In genomic region chr1:1199141-1199960, GRCh38 we compare ENCODE assay signal across 18 cellular contexts. TPM values are rescaled to one million over a fixed set of nuclear protein-coding genes. Genes with fewer than 3 reads are reported as not detected.
DNase-seq lines count a peak whose midpoint lies in the region; ATAC-seq, FAIRE-seq and TF ChIP-seq lines count a peak whose summit lies in the region.
"Had no signal": no experiment of that assay in that cellular context is flagged by ENCODE, and none has a peak within 500 bp of the region (broad histone marks: within the 10 kb centered on the region; RNA-seq: fewer than 3 reads in every experiment).

No MANE protein-coding gene starts in this region.

- H4K20me1 ChIP-seq in GM23338 (replicated peaks; ENCODE audit: insufficient read depth) (no peaks in the 10 kb centered on the region), GM12878 (ENCODE audit: control insufficient read depth, insufficient read depth) (no peaks in the 10 kb centered on the region)

- no peaks in the 10 kb centered on the region for H3K4me1 ChIP-seq in GM23338 (ENCODE audit: insufficient read depth)
- no peaks in the 10 kb centered on the region for H3K4me1 ChIP-seq in GM12878 (ENCODE audit: control insufficient read depth, insufficient read depth, low read length)

- no TSS peak for BruUV-seq in GM12878 (replicated peaks; lab: Mats Ljungman, UMichigan)

- 49% methylated on average over 17 of the region's 22 CpGs for WGBS in GM12878 (ENCODE audit: insufficient coverage, insufficient replicate concordance, low lambda C conversion rate, missing lambda C conversion rate)

- TF ChIP-seq CTCF in GM23338 (conservative IDR thresholded peaks at IDR 0.05; ENCODE audit: low read depth in 2 of 2), result no peak
- TF ChIP-seq CTCF in GM12878 (IDR thresholded peaks at IDR 0.05 in 2 of 3, conservative IDR thresholded peaks at IDR 0.05 in 1 of 3; ENCODE audit: control insufficient read depth in 2 of 3, extremely low read depth in 1 of 3, insufficient read depth in 1 of 3, low read depth in 3 of 3, low read length in 3 of 3), result no peak

- RAD21 ChIA-PET in GM12878 (lab: Charles Lee; ENCODE audit: unreplicated experiment), result interaction anchor here (0.7 to 1.4 kb wide), 2 partner anchors 28 to 52 kb away, joined by 5 read pairs; no protein-coding TSS in a partner anchor

- no peak overlapping the region for H3K4me2 ChIP-seq in GM23338
- no peak overlapping the region for H3K4me2 ChIP-seq in GM12878 (ENCODE audit: control insufficient read depth, insufficient read depth)

- TF ChIP-seq POLR2A in GM12878 (IDR thresholded peaks at IDR 0.05; ENCODE audit: low read depth, low read length), result no peak

- H3K9ac ChIP-seq in GM12878 (ENCODE audit: control insufficient read depth, insufficient read depth, low read length), result no peak overlapping the region

- H3K36me3 Mint-ChIP-seq in T-helper 2 cell treated with Interferon-gamma antibody and Interleukin-4, amounts not matched to agents 5 μg/mL and 100 μg/mL, for 36 hours (ENCODE audit: low read depth), result peaks cover 2% of the 10 kb centered on the region
- H3K36me3 Mint-ChIP-seq in GM23338 (ENCODE audit: low read depth), result no peaks in the 10 kb centered on the region
- peaks cover 11% of the 10 kb centered on the region for H3K36me3 Mint-ChIP-seq in natural killer cell treated with Interleukin-12 subunit alpha and Interleukin-12 subunit beta and Interleukin-15 and Interleukin-18, amount 100 ng/mL, for 72 hours

- H3K9me2 ChIP-seq in GM23338 (ENCODE audit: insufficient read depth), result no peaks in the 10 kb centered on the region

- H3K79me2 ChIP-seq in GM23338 (replicated peaks; ENCODE audit: insufficient read depth), result no peaks in the 10 kb centered on the region
- H3K79me2 ChIP-seq in GM12878 (ENCODE audit: control insufficient read depth, insufficient read depth, low read length), result no peaks in the 10 kb centered on the region

- peaks cover 3% of the 10 kb centered on the region for H3K4me1 Mint-ChIP-seq in T-helper 2 cell treated with Interferon-gamma antibody and Interleukin-4, amounts not matched to agents 5 μg/mL and 100 μg/mL, for 36 hours (ENCODE audit: low read depth)
- no peaks in the 10 kb centered on the region; the same call in 2 of the 3 replicates for H3K4me1 Mint-ChIP-seq in GM23338
- H3K4me1 Mint-ChIP-seq in natural killer cell treated with Interleukin-12 subunit alpha and Interleukin-12 subunit beta and Interleukin-15 and Interleukin-18, amount 100 ng/mL, for 72 hours (ENCODE audit: low read depth in 2 of 2), result peaks cover 23 to 25% of the 10 kb centered on the region in 2 donors

- H3K4me3 ChIP-seq in GM23338, result no peak overlapping the region
- no peak overlapping the region for H3K4me3 ChIP-seq in GM12878
- H3K4me3 ChIP-seq: heart right ventricle, tibial nerve had no signal

- DNase-seq in T-helper 2 cell treated with Interferon-gamma antibody and Interleukin-4, amounts not matched to agents 5 μg/mL and 100 μg/mL, for 36 hours (ENCODE audit: low spot score), result no peak
- DNase-seq in T-helper 2 cell (no peak), GM23338 (ENCODE audit: low spot score) (peak; percentile 1), GM12878 (ENCODE audit: low read depth, low spot score) (no peak), NCI-H1048 (lab: John Stamatoyannopoulos, UW) (no peak), NCI-H1436 (lab: John Stamatoyannopoulos, UW) (no peak)
- DNase-seq in natural killer cell treated with Interleukin-12 subunit alpha and Interleukin-12 subunit beta and Interleukin-15 and Interleukin-18, amount 100 ng/mL, for 72 hours (ENCODE audit: low spot score), result peak; percentile 56
- DNase-seq: Calu3, KG1, NCI-H69, small intestine had no signal

- H3K4me3 Mint-ChIP-seq in T-helper 2 cell treated with Interferon-gamma antibody and Interleukin-4, amounts not matched to agents 5 μg/mL and 100 μg/mL, for 36 hours, result peak overlapping the region; percentile 36
- no peak overlapping the region for H3K4me3 Mint-ChIP-seq in GM23338
- H3K4me3 Mint-ChIP-seq in natural killer cell treated with Interleukin-12 subunit alpha and Interleukin-12 subunit beta and Interleukin-15 and Interleukin-18, amount 100 ng/mL, for 72 hours, result no peak overlapping the region

- CTCF ChIA-PET in GM12878 (lab: Yijun Ruan, JAX), result no interaction called here

- in situ Hi-C loops in GM12878 (cut with MboI), result no loop called here

- SMC1A ChIA-PET in GM12878 (lab: Charles Lee; ENCODE audit: uncharacterized antibody, unreplicated experiment), result no interaction called here

- no peak overlapping the region for H2AFZ ChIP-seq in GM23338
- no peak overlapping the region for H2AFZ ChIP-seq in GM12878 (ENCODE audit: control insufficient read depth, low read depth, low read length)

- intact Hi-C loops in GM12878 (cut with micrococcal nuclease; ENCODE audit: unreplicated experiment), result no loop called here

- H3K36me3 ChIP-seq in GM23338 (ENCODE audit: insufficient read depth) (no peaks in the 10 kb centered on the region), GM12878 (ENCODE audit: control insufficient read depth in 2 of 2, insufficient read depth in 2 of 2, low read length in 1 of 2) (no peaks in the 10 kb centered on the region)
- H3K36me3 ChIP-seq: heart right ventricle, tibial nerve had no signal

- no peak for FAIRE-seq in GM12878 (lab: Jason Lieb, UNC)
- FAIRE-seq: small intestine had no signal

- no peaks in the 10 kb centered on the region for H3K27me3 ChIP-seq in GM23338 (ENCODE audit: insufficient read depth)
- no peaks in the 10 kb centered on the region for H3K27me3 ChIP-seq in GM12878 (replicated peaks in 1 of 2; ENCODE audit: control insufficient read depth in 2 of 2, insufficient read depth in 2 of 2, low read length in 1 of 2)

- no peak for TF ChIP-seq EP300 in GM12878 (IDR thresholded peaks at IDR 0.05; ENCODE audit: borderline replicate concordance in 1 of 2, control insufficient read depth in 1 of 2, low read depth in 2 of 2, low read length in 2 of 2)

- no peaks in the 10 kb centered on the region for H3F3A ChIP-seq in GM23338 (replicated peaks; ENCODE audit: low read depth)

- ATAC-seq in GM23338 (no peak), GM12878 (no peak), GM21367 (IDR thresholded peaks at IDR 0.05; ENCODE audit: unreplicated experiment) (no peak)
- no peak for ATAC-seq in natural killer cell treated with Interleukin-12 subunit alpha and Interleukin-12 subunit beta and Interleukin-15 and Interleukin-18, amount 100 ng/mL, for 72 hours
- ATAC-seq: activated naive CD4-positive, alpha-beta T cell treated with anti-CD3 and anti-CD28 coated beads, Interleukin-2, amount 50 U/mL, for 72 hours; left colon had no signal

- peaks cover 2% of the 10 kb centered on the region; the same call in 1 of the 3 replicates for H3K9me3 ChIP-seq in GM12878 (replicated peaks; ENCODE audit: control insufficient read depth, insufficient read depth, low read length)

- H3K9me3 Mint-ChIP-seq in T-helper 2 cell treated with Interferon-gamma antibody and Interleukin-4, amounts not matched to agents 5 μg/mL and 100 μg/mL, for 36 hours, result peaks cover 11% of the 10 kb centered on the region
- peaks cover 14% of the 10 kb centered on the region for H3K9me3 Mint-ChIP-seq in GM23338
- H3K9me3 Mint-ChIP-seq in natural killer cell treated with Interleukin-12 subunit alpha and Interleukin-12 subunit beta and Interleukin-15 and Interleukin-18, amount 100 ng/mL, for 72 hours, result peaks cover 6% of the 10 kb centered on the region

- TF ChIP-seq RAD21 in GM12878 (IDR thresholded peaks at IDR 0.05; ENCODE audit: insufficient read depth, low read depth, low read length), result no peak

- H3K27ac ChIP-seq in GM23338 (ENCODE audit: low read depth), result no peak overlapping the region
- no peak overlapping the region for H3K27ac ChIP-seq in GM12878 (ENCODE audit: control insufficient read depth, insufficient read depth)
- H3K27ac ChIP-seq: heart right ventricle, tibial nerve had no signal

- POLR2A ChIA-PET in GM12878 (lab: Charles Lee), result interaction anchor here (0.9 to 1.2 kb wide), 3 partner anchors 62 to 178 kb away, joined by 3 to 4 read pairs (median 3); no protein-coding TSS in a partner anchor

- peak overlapping the region; percentile 15 for H3K27ac Mint-ChIP-seq in T-helper 2 cell treated with Interferon-gamma antibody and Interleukin-4, amounts not matched to agents 5 μg/mL and 100 μg/mL, for 36 hours
- H3K27ac Mint-ChIP-seq in GM23338, result no peak overlapping the region
- peak overlapping the region; percentile 97 to 99 for H3K27ac Mint-ChIP-seq in natural killer cell treated with Interleukin-12 subunit alpha and Interleukin-12 subunit beta and Interleukin-15 and Interleukin-18, amount 100 ng/mL, for 72 hours

- H3K27me3 Mint-ChIP-seq in T-helper 2 cell treated with Interferon-gamma antibody and Interleukin-4, amounts not matched to agents 5 μg/mL and 100 μg/mL, for 36 hours (ENCODE audit: low read depth), result peaks cover 9% of the 10 kb centered on the region
- H3K27me3 Mint-ChIP-seq in GM23338 (ENCODE audit: insufficient read depth, low read depth, poor library complexity), result peaks cover 3% of the 10 kb centered on the region
- H3K27me3 Mint-ChIP-seq in natural killer cell treated with Interleukin-12 subunit alpha and Interleukin-12 subunit beta and Interleukin-15 and Interleukin-18, amount 100 ng/mL, for 72 hours, result no peaks in the 10 kb centered on the region

RNA-seq across cellular contexts. Expression of gene TNFRSF18, which starts 7.0 kb away (rescaled TPM):
- 0.58 and 1.5 TPM in 2 replicates for total RNA-seq in GM23338 (2014; rRNA removed; shearing (Covaris generic))
- polyA plus RNA-seq in GM23338 (2016; fragmentation: Nextera tagmentation; extraction: Ambion mirVana), result 0.56 and 1.1 TPM in 2 replicates
- total RNA-seq in GM12878 (2013; cell fraction: nucleolus; rRNA removed), result 10.6 and 12.0 TPM in 2 replicates
- total RNA-seq in GM12878 (2014; rRNA removed), result 4.6 and 4.8 TPM in 2 replicates
- total RNA-seq in GM12878 (2014; rRNA removed; fragmentation: Illumina TruSeq; extraction: Trizol), result 0.37 and 0.72 TPM in 2 replicates
- 6.1 and 6.3 TPM in 2 replicates for total RNA-seq in GM12878 (2021)
- polyA plus RNA-seq in GM12878 (2011; ENCODE audit: low read depth), result 1.9 TPM
- polyA plus RNA-seq in GM12878 (2011; rRNA removed), result 2.0 and 4.5 TPM in 2 replicates
- polyA plus RNA-seq in GM12878 (2011; cell fraction: cytosol; rRNA removed), result 8.1 and 12.6 TPM in 2 replicates
- polyA plus RNA-seq in GM12878 (2011; cell fraction: nucleus; rRNA removed), result 21.6 and 27.6 TPM in 2 replicates
- polyA plus RNA-seq in GM12878 (2012), result 5.4 and 5.5 TPM in 2 replicates
- 0.53 TPM in 1 of 2 replicates, not detected in the other for polyA plus RNA-seq in GM12878 (2014; fragmentation: Illumina TruSeq; extraction: Trizol)
- under 1 TPM in 1 of 2 experiments, not detected in 1; 0.18 TPM for polyA plus RNA-seq in GM12878 (2014; fragmentation: Nextera tagmentation; extraction: Ambion mirVana)
- polyA plus RNA-seq in GM12878 (2014; rRNA removed), result 7.0 and 7.5 TPM in 2 replicates
- polyA plus RNA-seq in GM12878 (2016; fragmentation: Nextera tagmentation; extraction: Ambion mirVana), result 1 to 10 TPM; 1.3 to 1.5 TPM
- polyA minus RNA-seq in GM12878 (2011; rRNA and poly(A)+ RNA removed), result 1.2 and 5.0 TPM in 2 replicates
- 1.4 and 4.8 TPM in 2 replicates for polyA minus RNA-seq in GM12878 (2011; cell fraction: cytosol; rRNA and poly(A)+ RNA removed)
- polyA minus RNA-seq in GM12878 (2011; cell fraction: nucleus; rRNA and poly(A)+ RNA removed), result 1.7 and 2.2 TPM in 2 replicates
- total RNA-seq in natural killer cell treated with Interleukin-12 subunit alpha and Interleukin-12 subunit beta and Interleukin-15 and Interleukin-18, amount 100 ng/mL, for 72 hours, result 100 to 1,000 TPM; 295 to 591 TPM
- total RNA-seq: A172, Calu3 had no signal

RNA-seq across cellular contexts. Expression of gene TNFRSF4, which starts 14.6 kb away (rescaled TPM):
- total RNA-seq in GM23338 (2014; rRNA removed; shearing (Covaris generic)), result not detected in 2 replicates
- polyA plus RNA-seq in GM23338 (2016; fragmentation: Nextera tagmentation; extraction: Ambion mirVana) (not detected in 2 replicates), GM12878 (2011; rRNA removed) (0.33 TPM in 1 of 2 replicates, not detected in the other), GM12878 (2014; fragmentation: Illumina TruSeq; extraction: Trizol) (0.24 TPM in 1 of 2 replicates, not detected in the other), GM12878 (2014; fragmentation: Nextera tagmentation; extraction: Ambion mirVana) (under 1 TPM in 1 of 2 experiments, not detected in 1; 0.05 TPM), GM12878 (2014; rRNA removed) (6.5 and 7.3 TPM in 2 replicates), GM12878 (2016; fragmentation: Nextera tagmentation; extraction: Ambion mirVana) (1 to 10 TPM; 2.5 to 2.8 TPM)
- total RNA-seq in GM12878 (2013; cell fraction: nucleolus; rRNA removed), result 8.5 and 8.7 TPM in 2 replicates
- total RNA-seq in GM12878 (2014; rRNA removed) (6.2 and 6.9 TPM in 2 replicates), GM12878 (2014; rRNA removed; fragmentation: Illumina TruSeq; extraction: Trizol) (0.51 and 0.67 TPM in 2 replicates), GM12878 (2021) (6.1 and 6.5 TPM in 2 replicates)
- 0.39 TPM for polyA plus RNA-seq in GM12878 (2011; ENCODE audit: low read depth)
- 0.37 and 0.75 TPM in 2 replicates for polyA plus RNA-seq in GM12878 (2011; cell fraction: cytosol; rRNA removed)
- 1.3 and 1.6 TPM in 2 replicates for polyA plus RNA-seq in GM12878 (2011; cell fraction: nucleus; rRNA removed)
- polyA plus RNA-seq in GM12878 (2012), result 3.1 and 3.3 TPM in 2 replicates
- not detected in 2 replicates for polyA minus RNA-seq in GM12878 (2011; rRNA and poly(A)+ RNA removed)
- polyA minus RNA-seq in GM12878 (2011; cell fraction: cytosol; rRNA and poly(A)+ RNA removed), result not detected in 2 replicates
- 0.24 and 0.67 TPM in 2 replicates for polyA minus RNA-seq in GM12878 (2011; cell fraction: nucleus; rRNA and poly(A)+ RNA removed)
- 100 to 1,000 TPM in 1 of 2 donors, 10 to 100 TPM in 1; 56.8 to 305 TPM for total RNA-seq in natural killer cell treated with Interleukin-12 subunit alpha and Interleukin-12 subunit beta and Interleukin-15 and Interleukin-18, amount 100 ng/mL, for 72 hours
- total RNA-seq: A172, Calu3 had no signal

RNA-seq across cellular contexts. Expression of gene TTLL10, which starts 25.7 kb away (rescaled TPM):
- total RNA-seq in GM23338 (2014; rRNA removed; shearing (Covaris generic)), result 0.45 TPM in 1 of 2 replicates, not detected in the other
- not detected in 2 replicates for polyA plus RNA-seq in GM23338 (2016; fragmentation: Nextera tagmentation; extraction: Ambion mirVana)
- not detected in 2 replicates for total RNA-seq in GM12878 (2013; cell fraction: nucleolus; rRNA removed)
- total RNA-seq in GM12878 (2014; rRNA removed), result not detected in 2 replicates
- total RNA-seq in GM12878 (2014; rRNA removed; fragmentation: Illumina TruSeq; extraction: Trizol), result not detected in 2 replicates
- not detected in 2 replicates for total RNA-seq in GM12878 (2021)
- not detected for polyA plus RNA-seq in GM12878 (2011; ENCODE audit: low read depth)
- polyA plus RNA-seq in GM12878 (2011; rRNA removed), result not detected in 2 replicates
- not detected in 2 replicates for polyA plus RNA-seq in GM12878 (2011; cell fraction: cytosol; rRNA removed)
- polyA plus RNA-seq in GM12878 (2011; cell fraction: nucleus; rRNA removed), result not detected in 2 replicates
- not detected in 2 replicates for polyA plus RNA-seq in GM12878 (2012)
- polyA plus RNA-seq in GM12878 (2014; fragmentation: Illumina TruSeq; extraction: Trizol), result not detected in 2 replicates
- not detected for polyA plus RNA-seq in GM12878 (2014; fragmentation: Nextera tagmentation; extraction: Ambion mirVana)
- not detected in 2 replicates for polyA plus RNA-seq in GM12878 (2014; rRNA removed)
- polyA plus RNA-seq in GM12878 (2016; fragmentation: Nextera tagmentation; extraction: Ambion mirVana), result not detected
- polyA minus RNA-seq in GM12878 (2011; rRNA and poly(A)+ RNA removed), result not detected in 2 replicates
- not detected in 2 replicates for polyA minus RNA-seq in GM12878 (2011; cell fraction: cytosol; rRNA and poly(A)+ RNA removed)
- polyA minus RNA-seq in GM12878 (2011; cell fraction: nucleus; rRNA and poly(A)+ RNA removed), result not detected in 2 replicates
- total RNA-seq in natural killer cell treated with Interleukin-12 subunit alpha and Interleukin-12 subunit beta and Interleukin-15 and Interleukin-18, amount 100 ng/mL, for 72 hours, result under 1 TPM in 1 of 2 donors, not detected in 1; 0.31 TPM
- total RNA-seq: A172; activated naive CD4-positive, alpha-beta T cell treated with anti-CD3 and anti-CD28 coated beads, Interleukin-2, amount 50 U/mL, for 72 hours; epithelial cell of proximal tubule; tibial nerve had no signal

RNA-seq across cellular contexts. Expression of gene SDF4, which starts 32.5 kb away (rescaled TPM):
- total RNA-seq in GM23338 (2014; rRNA removed; shearing (Covaris generic)), result 51.6 and 62.6 TPM in 2 replicates
- polyA plus RNA-seq in GM23338 (2016; fragmentation: Nextera tagmentation; extraction: Ambion mirVana), result 45.0 and 49.2 TPM in 2 replicates
- 53.9 and 54.1 TPM in 2 replicates for total RNA-seq in GM12878 (2013; cell fraction: nucleolus; rRNA removed)
- 43.1 and 48.7 TPM in 2 replicates for total RNA-seq in GM12878 (2014; rRNA removed)
- 25.8 and 31.8 TPM in 2 replicates for total RNA-seq in GM12878 (2014; rRNA removed; fragmentation: Illumina TruSeq; extraction: Trizol)
- total RNA-seq in GM12878 (2021), result 92.2 and 97.2 TPM in 2 replicates
- 16.2 TPM for polyA plus RNA-seq in GM12878 (2011; ENCODE audit: low read depth)
- polyA plus RNA-seq in GM12878 (2011; rRNA removed), result 16.4 and 28.8 TPM in 2 replicates
- 30.5 and 38.1 TPM in 2 replicates for polyA plus RNA-seq in GM12878 (2011; cell fraction: cytosol; rRNA removed)
- polyA plus RNA-seq in GM12878 (2011; cell fraction: nucleus; rRNA removed), result 93.2 and 136 TPM in 2 replicates
- polyA plus RNA-seq in GM12878 (2012), result 57.3 and 60.4 TPM in 2 replicates
- polyA plus RNA-seq in GM12878 (2014; fragmentation: Illumina TruSeq; extraction: Trizol), result 5.9 and 27.2 TPM in 2 replicates
- 1 to 10 TPM in 1 of 2 experiments, under 1 TPM in 1; 0.44 to 2.0 TPM for polyA plus RNA-seq in GM12878 (2014; fragmentation: Nextera tagmentation; extraction: Ambion mirVana)
- polyA plus RNA-seq in GM12878 (2014; rRNA removed), result 51.5 and 65.0 TPM in 2 replicates
- 10 to 100 TPM; 78.5 to 87.8 TPM for polyA plus RNA-seq in GM12878 (2016; fragmentation: Nextera tagmentation; extraction: Ambion mirVana)
- polyA minus RNA-seq in GM12878 (2011; rRNA and poly(A)+ RNA removed), result 24.1 and 24.7 TPM in 2 replicates
- 15.0 and 18.9 TPM in 2 replicates for polyA minus RNA-seq in GM12878 (2011; cell fraction: cytosol; rRNA and poly(A)+ RNA removed)
- 27.2 and 42.8 TPM in 2 replicates for polyA minus RNA-seq in GM12878 (2011; cell fraction: nucleus; rRNA and poly(A)+ RNA removed)
- total RNA-seq in natural killer cell treated with Interleukin-12 subunit alpha and Interleukin-12 subunit beta and Interleukin-15 and Interleukin-18, amount 100 ng/mL, for 72 hours, result 100 to 1,000 TPM; 243 to 251 TPM

RNA-seq across cellular contexts. Expression of gene B3GALT6, which starts 32.7 kb away (rescaled TPM):
- 26.5 and 33.5 TPM in 2 replicates for total RNA-seq in GM23338 (2014; rRNA removed; shearing (Covaris generic))
- 5.5 and 9.3 TPM in 2 replicates for polyA plus RNA-seq in GM23338 (2016; fragmentation: Nextera tagmentation; extraction: Ambion mirVana)
- 13.9 and 14.3 TPM in 2 replicates for total RNA-seq in GM12878 (2013; cell fraction: nucleolus; rRNA removed)
- 18.3 and 20.8 TPM in 2 replicates for total RNA-seq in GM12878 (2014; rRNA removed)
- 6.7 and 7.8 TPM in 2 replicates for total RNA-seq in GM12878 (2014; rRNA removed; fragmentation: Illumina TruSeq; extraction: Trizol)
- total RNA-seq in GM12878 (2021), result 18.7 and 20.6 TPM in 2 replicates
- polyA plus RNA-seq in GM12878 (2011; ENCODE audit: low read depth), result 2.2 TPM
- polyA plus RNA-seq in GM12878 (2011; rRNA removed), result 1.5 and 2.2 TPM in 2 replicates
- polyA plus RNA-seq in GM12878 (2011; cell fraction: cytosol; rRNA removed), result 2.8 and 4.3 TPM in 2 replicates
- polyA plus RNA-seq in GM12878 (2011; cell fraction: nucleus; rRNA removed), result 5.4 and 7.7 TPM in 2 replicates
- polyA plus RNA-seq in GM12878 (2012), result 5.4 and 6.2 TPM in 2 replicates
- polyA plus RNA-seq in GM12878 (2014; fragmentation: Illumina TruSeq; extraction: Trizol), result 5.8 and 6.8 TPM in 2 replicates
- 1 to 10 TPM in 1 of 2 experiments, under 1 TPM in 1; 0.53 to 1.6 TPM for polyA plus RNA-seq in GM12878 (2014; fragmentation: Nextera tagmentation; extraction: Ambion mirVana)
- 14.2 and 17.1 TPM in 2 replicates for polyA plus RNA-seq in GM12878 (2014; rRNA removed)
- polyA plus RNA-seq in GM12878 (2016; fragmentation: Nextera tagmentation; extraction: Ambion mirVana), result 1 to 10 TPM; 1.1 to 1.6 TPM
- 2.4 and 2.9 TPM in 2 replicates for polyA minus RNA-seq in GM12878 (2011; rRNA and poly(A)+ RNA removed)
- polyA minus RNA-seq in GM12878 (2011; cell fraction: cytosol; rRNA and poly(A)+ RNA removed), result 1.2 and 2.7 TPM in 2 replicates
- polyA minus RNA-seq in GM12878 (2011; cell fraction: nucleus; rRNA and poly(A)+ RNA removed), result 12.7 and 22.7 TPM in 2 replicates
- 10 to 100 TPM; 23.8 to 28.1 TPM for total RNA-seq in natural killer cell treated with Interleukin-12 subunit alpha and Interleukin-12 subunit beta and Interleukin-15 and Interleukin-18, amount 100 ng/mL, for 72 hours

Comparison
In these comparisons a context has a peak if more than half of its experiments do, and no peak if none do; other contexts are left out.
1. DNase-seq: peak in GM23338 (single experiment) and natural killer cell treated with Interleukin-12 subunit alpha and Interleukin-12 subunit beta and Interleukin-15 and Interleukin-18, amount 100 ng/mL, for 72 hours (single experiment); none in T-helper 2 cell treated with Interferon-gamma antibody and Interleukin-4, amounts not matched to agents 5 μg/mL and 100 μg/mL, for 36 hours (single experiment), T-helper 2 cell (0 of 5), GM12878 (single experiment), NCI-H1048 (single experiment) and NCI-H1436 (single experiment).
2. RNA of gene TNFRSF18, which starts 7.0 kb away (total RNA-seq): 295 to 591 TPM in natural killer cell treated with Interleukin-12 subunit alpha and Interleukin-12 subunit beta and Interleukin-15 and Interleukin-18, amount 100 ng/mL, for 72 hours; 0.37 to 12.0 TPM in GM12878 and 0.58 to 1.5 TPM in GM23338; every median in the first group is over 10 times any median in the second.
3. RNA of gene TNFRSF4, which starts 14.6 kb away (total RNA-seq): 56.8 to 305 TPM in natural killer cell treated with Interleukin-12 subunit alpha and Interleukin-12 subunit beta and Interleukin-15 and Interleukin-18, amount 100 ng/mL, for 72 hours; 0.51 to 8.7 TPM in GM12878 and not detected in GM23338; every median in the first group is over 4 times any median in the second.